Comparison of ENCODE assay signal across 9 cellular contexts in the genomic region with DNA sequence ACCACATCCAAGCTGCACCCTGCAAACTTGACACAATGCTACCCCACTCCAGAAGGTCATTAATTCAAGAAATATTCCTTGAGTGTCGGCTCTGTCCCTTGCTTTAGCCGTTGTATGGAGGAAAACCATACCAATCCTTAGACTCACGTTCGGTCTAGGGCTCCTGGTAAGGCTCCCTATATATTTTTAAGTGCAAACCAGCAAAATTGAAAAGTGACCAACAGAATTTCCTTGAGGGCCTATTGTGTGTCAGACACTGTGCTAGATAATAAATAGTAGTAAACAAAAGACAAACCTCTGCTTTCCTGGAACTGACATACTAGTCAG. TPM values are rescaled to one million over a fixed set of nuclear protein-coding genes. Genes with fewer than 3 reads are reported as not detected.
DNase-seq lines count a peak whose midpoint lies in the region; ATAC-seq and TF ChIP-seq lines count a peak whose summit lies in the region.
"Had no signal": no experiment of that assay in that cellular context is flagged by ENCODE, and none has a peak within 500 bp of the region (broad histone marks: within the 10 kb centered on the region; RNA-seq: fewer than 3 reads in every experiment).

No MANE protein-coding gene starts in this region.

- H3K27me3 ChIP-seq in kidney epithelial cell (ENCODE audit: control insufficient read depth, insufficient read depth, low read length) (no peaks in the 10 kb centered on the region), testis (no peaks in the 10 kb centered on the region)

- H3K9me3 ChIP-seq in testis = no peaks in the 10 kb centered on the region

- CTCF ChIA-PET in activated CD8-positive, alpha-beta memory T cell treated with anti-CD3 and anti-CD28 coated beads, Interleukin-2, amount 10 ng/mL, durations not matched to agents 7 days and 5 days (lab: Charles Lee) = interaction anchor here (0.5 to 1.1 kb wide), 4 partner anchors 12 to 123 kb away, joined by 3 read pairs; no protein-coding TSS in a partner anchor

- peak; percentile 7 for ATAC-seq in activated CD8-positive, alpha-beta memory T cell treated with anti-CD3 and anti-CD28 coated beads, Interleukin-2, amount 10 ng/mL, durations not matched to agents 7 days and 5 days
- ATAC-seq in activated naive CD8-positive, alpha-beta T cell treated with anti-CD3 and anti-CD28 coated beads, Interleukin-2, amount 50 U/mL, for 24 hours = no peak

- no peak for DNase-seq in activated CD8-positive, alpha-beta memory T cell treated with anti-CD3 and anti-CD28 coated beads, Interleukin-2, amount 10 ng/mL, durations not matched to agents 7 days and 5 days
- no peak for DNase-seq in activated CD8-positive, alpha-beta memory T cell treated with anti-CD3 and anti-CD28 coated beads for 24 hours
- DNase-seq in activated naive CD8-positive, alpha-beta T cell treated with anti-CD3 and anti-CD28 coated beads, Interleukin-2, amount 50 U/mL, for 24 hours = no peak
- no peak for DNase-seq in kidney epithelial cell (ENCODE audit: low read depth)
- DNase-seq in testis = no peak
- DNase-seq in NCI-H2171 treated with DMSO at 0.1 percent for 48 hours (lab: John Stamatoyannopoulos, UW) = no peak
- DNase-seq in NCI-H510A (lab: John Stamatoyannopoulos, UW) = no peak
- DNase-seq in NCI-H146 treated with DMSO at 0.1 percent for 48 hours (lab: John Stamatoyannopoulos, UW; ENCODE audit: unreplicated experiment) = no peak

- no peaks in the 10 kb centered on the region for H3K36me3 Mint-ChIP-seq in activated CD8-positive, alpha-beta memory T cell treated with anti-CD3 and anti-CD28 coated beads, Interleukin-2, amount 10 ng/mL, durations not matched to agents 7 days and 5 days
- H3K36me3 Mint-ChIP-seq in activated naive CD8-positive, alpha-beta T cell treated with anti-CD3 and anti-CD28 coated beads, Interleukin-2, amount 50 U/mL, for 24 hours (ENCODE audit: low read depth) = no peaks in the 10 kb centered on the region

- H3K9me3 Mint-ChIP-seq in activated CD8-positive, alpha-beta memory T cell treated with anti-CD3 and anti-CD28 coated beads, Interleukin-2, amount 10 ng/mL, durations not matched to agents 7 days and 5 days (ENCODE audit: low read depth) = no peaks in the 10 kb centered on the region
- no peaks in the 10 kb centered on the region for H3K9me3 Mint-ChIP-seq in activated naive CD8-positive, alpha-beta T cell treated with anti-CD3 and anti-CD28 coated beads, Interleukin-2, amount 50 U/mL, for 24 hours

- H3K27ac ChIP-seq in testis = peak overlapping the region in 1 of 2 donors; percentile 83

- no peaks in the 10 kb centered on the region for H3K27me3 Mint-ChIP-seq in activated CD8-positive, alpha-beta memory T cell treated with anti-CD3 and anti-CD28 coated beads, Interleukin-2, amount 10 ng/mL, durations not matched to agents 7 days and 5 days
- no peaks in the 10 kb centered on the region for H3K27me3 Mint-ChIP-seq in activated naive CD8-positive, alpha-beta T cell treated with anti-CD3 and anti-CD28 coated beads, Interleukin-2, amount 50 U/mL, for 24 hours

- H3K4me3 ChIP-seq in kidney epithelial cell (ENCODE audit: low read depth, low read length) (peak overlapping the region; percentile 97), testis (peak overlapping the region; percentile 90 to 100)

- intact Hi-C loops in testis (cut with DNase I; ENCODE audit: low total_unique reads) = loop anchor here (5.0 kb wide), 1 partner anchor 528 kb away; no protein-coding TSS in a partner anchor

- H3K4me1 Mint-ChIP-seq in activated CD8-positive, alpha-beta memory T cell treated with anti-CD3 and anti-CD28 coated beads, Interleukin-2, amount 10 ng/mL, durations not matched to agents 7 days and 5 days = peaks cover 15% of the 10 kb centered on the region
- peaks cover 29% of the 10 kb centered on the region for H3K4me1 Mint-ChIP-seq in activated naive CD8-positive, alpha-beta T cell treated with anti-CD3 and anti-CD28 coated beads, Interleukin-2, amount 50 U/mL, for 24 hours

- peak overlapping the region; percentile 69 for H3K4me3 Mint-ChIP-seq in activated CD8-positive, alpha-beta memory T cell treated with anti-CD3 and anti-CD28 coated beads, Interleukin-2, amount 10 ng/mL, durations not matched to agents 7 days and 5 days
- peak overlapping the region; percentile 79 for H3K4me3 Mint-ChIP-seq in activated naive CD8-positive, alpha-beta T cell treated with anti-CD3 and anti-CD28 coated beads, Interleukin-2, amount 50 U/mL, for 24 hours

- H3K27ac Mint-ChIP-seq in activated CD8-positive, alpha-beta memory T cell treated with anti-CD3 and anti-CD28 coated beads, Interleukin-2, amount 10 ng/mL, durations not matched to agents 7 days and 5 days = peak overlapping the region; percentile 78
- peak overlapping the region; percentile 85 for H3K27ac Mint-ChIP-seq in activated naive CD8-positive, alpha-beta T cell treated with anti-CD3 and anti-CD28 coated beads, Interleukin-2, amount 50 U/mL, for 24 hours

- H3K4me1 ChIP-seq in testis = peaks cover 18% of the 10 kb centered on the region

- TF ChIP-seq POLR2A in testis (IDR thresholded peaks at IDR 0.05) = no peak

- TF ChIP-seq CTCF in kidney epithelial cell (IDR thresholded peaks at IDR 0.05; ENCODE audit: insufficient read depth, low read length, poor library complexity, severe bottlenecking) (no peak), testis (IDR thresholded peaks at IDR 0.05) (no peak)

- WGBS in testis, 2 donors = 16 to 24% methylated on average over 4 of the region's 4 CpGs

- H3K36me3 ChIP-seq in kidney epithelial cell (ENCODE audit: control insufficient read depth, insufficient read depth, low read length) = no peaks in the 10 kb centered on the region
- no peaks in the 10 kb centered on the region for H3K36me3 ChIP-seq in testis (ENCODE audit: low read depth, missing control alignments)

RNA-seq across cellular contexts. Expression of a gene that starts 0.4 kb away (rescaled TPM):
- 1 to 10 TPM; 6.2 to 8.2 TPM for total RNA-seq in activated CD8-positive, alpha-beta memory T cell treated with anti-CD3 and anti-CD28 coated beads, Interleukin-2, amount 10 ng/mL, durations not matched to agents 7 days and 5 days
- total RNA-seq in kidney epithelial cell (27.9 and 34.2 TPM in 2 replicates), testis (10 to 100 TPM; 70.3 to 83.6 TPM)
- 79.8 TPM for polyA plus RNA-seq in testis (ENCODE audit: insufficient read depth, low read depth, low replicate concordance)

RNA-seq across cellular contexts. Expression of a gene that starts 44.7 kb away (rescaled TPM):
- not detected for total RNA-seq in activated CD8-positive, alpha-beta memory T cell treated with anti-CD3 and anti-CD28 coated beads, Interleukin-2, amount 10 ng/mL, durations not matched to agents 7 days and 5 days
- total RNA-seq in kidney epithelial cell = not detected in 2 replicates
- not detected for total RNA-seq in testis
- polyA plus RNA-seq in testis (ENCODE audit: insufficient read depth, low read depth, low replicate concordance) = 2.3 TPM
- total RNA-seq: Daoy had no signal
